ENCODE assay signal across 1 cellular context in genomic region chr1:235329139-235329808, GRCh38.
A peak's percentile ranks its signal among the peaks of the same experiment; 100 is the strongest.
TF ChIP-seq lines count a peak whose summit lies in the region.

No MANE protein-coding gene starts in this region.

TF ChIP-seq in HepG2, 621 proteins besides CTCF, POLR2A, EP300 and RAD21 (continued from another document):
- TF ChIP-seq THRA (CRISPR knock-in tag; IDR thresholded peaks at IDR 0.05; ENCODE audit: borderline replicate concordance) (0 out of 2 replicates have a peak, but pooled peaks have one; percentile 3), ZEB1 (IDR thresholded peaks at IDR 0.05; ENCODE audit: insufficient replicate concordance, low read depth) (no peak), PRMT3 (CRISPR knock-in tag; IDR thresholded peaks at IDR 0.05; ENCODE audit: borderline replicate concordance, low read depth) (no peak), SCMH1 (CRISPR knock-in tag; IDR thresholded peaks at IDR 0.05; ENCODE audit: borderline replicate concordance) (no peak), ZFYVE20 (CRISPR knock-in tag; IDR thresholded peaks at IDR 0.05; ENCODE audit: borderline replicate concordance, low read depth) (no peak), CREB1 (IDR thresholded peaks at IDR 0.05) (no peak), CREB1 (CRISPR knock-in tag; IDR thresholded peaks at IDR 0.05) (0 out of 2 replicates have a peak, but pooled peaks have one; percentile 19), THAP7 (CRISPR knock-in tag; IDR thresholded peaks at IDR 0.05) (no peak), DRAP1 (CRISPR knock-in tag; IDR thresholded peaks at IDR 0.05) (no peak), ARNTL (CRISPR knock-in tag; IDR thresholded peaks at IDR 0.05) (0 out of 2 replicates have a peak, but pooled peaks have one; percentile 35), MZF1 (CRISPR knock-in tag; IDR thresholded peaks at IDR 0.05; ENCODE audit: borderline replicate concordance) (no peak), TBX2 (CRISPR knock-in tag; IDR thresholded peaks at IDR 0.05; ENCODE audit: borderline replicate concordance) (peak; percentile 13; the same call in 1 of the 2 replicates), RNF219 (CRISPR knock-in tag; IDR thresholded peaks at IDR 0.05) (no peak), GATAD2A (CRISPR knock-in tag; IDR thresholded peaks at IDR 0.05) (no peak; the same call in 1 of the 2 replicates), KLF15 (CRISPR knock-in tag; IDR thresholded peaks at IDR 0.05; ENCODE audit: borderline replicate concordance) (no peak), KDM3A (CRISPR knock-in tag; IDR thresholded peaks at IDR 0.05; ENCODE audit: low read depth) (no peak), GABPA (IDR thresholded peaks at IDR 0.05; ENCODE audit: low read depth, low read length) (no peak), GABPA (CRISPR knock-in tag; IDR thresholded peaks at IDR 0.05; ENCODE audit: low read depth) (no peak), RAD51 (IDR thresholded peaks at IDR 0.05; ENCODE audit: borderline replicate concordance) (no peak), ZNF879 (CRISPR knock-in tag; IDR thresholded peaks at IDR 0.05) (no peak), SAP130 (CRISPR knock-in tag; IDR thresholded peaks at IDR 0.05; ENCODE audit: low read depth) (peak; percentile 15; the same call in 1 of the 2 replicates), ZFP36 (IDR thresholded peaks at IDR 0.05; ENCODE audit: borderline replicate concordance, low read depth, low read length, partially characterized antibody) (no peak), ZFY (CRISPR knock-in tag; IDR thresholded peaks at IDR 0.05) (peak; percentile 49), ZNF614 (CRISPR knock-in tag; IDR thresholded peaks at IDR 0.05; ENCODE audit: borderline replicate concordance) (no peak), FUBP1 (CRISPR knock-in tag; IDR thresholded peaks at IDR 0.05; ENCODE audit: borderline replicate concordance) (no peak), AHR (CRISPR knock-in tag; IDR thresholded peaks at IDR 0.05) (no peak), ZNF256 (CRISPR knock-in tag; conservative IDR thresholded peaks at IDR 0.05) (no peak), GZF1 (CRISPR knock-in tag; IDR thresholded peaks at IDR 0.05) (no peak), ZNF451 (CRISPR knock-in tag; IDR thresholded peaks at IDR 0.05) (no peak), ZBTB7B (CRISPR knock-in tag; IDR thresholded peaks at IDR 0.05) (no peak)
